In genomic region chr17:28744802-28745051, GRCh38 we compare ENCODE assay signal across 1 cellular context.
TF ChIP-seq lines count a peak whose summit lies in the region.

No MANE protein-coding gene starts in this region.

TF ChIP-seq in HepG2, 621 proteins besides CTCF, POLR2A, EP300 and RAD21 (continues in another document):
- no peak for TF ChIP-seq ZFP62 (CRISPR knock-in tag; IDR thresholded peaks at IDR 0.05)
- TF ChIP-seq ZNF530 (CRISPR knock-in tag; IDR thresholded peaks at IDR 0.05; ENCODE audit: low read depth) = no peak
- TF ChIP-seq SNRNP70 (IDR thresholded peaks at IDR 0.05; ENCODE audit: low read depth, low read length) = no peak
- peak; percentile 56 for TF ChIP-seq RBM39 (IDR thresholded peaks at IDR 0.05; ENCODE audit: low read depth, low read length, poor library complexity, severe bottlenecking)
- no peak for TF ChIP-seq SRSF4 (IDR thresholded peaks at IDR 0.05; ENCODE audit: low read depth, low read length, poor library complexity, severe bottlenecking)
- peak; percentile 14; the same call in 1 of the 2 replicates for TF ChIP-seq PAX8 (CRISPR knock-in tag; IDR thresholded peaks at IDR 0.05; ENCODE audit: borderline replicate concordance)
- no peak for TF ChIP-seq ZNF317 (CRISPR knock-in tag; IDR thresholded peaks at IDR 0.05)
- TF ChIP-seq, protein P1, sequence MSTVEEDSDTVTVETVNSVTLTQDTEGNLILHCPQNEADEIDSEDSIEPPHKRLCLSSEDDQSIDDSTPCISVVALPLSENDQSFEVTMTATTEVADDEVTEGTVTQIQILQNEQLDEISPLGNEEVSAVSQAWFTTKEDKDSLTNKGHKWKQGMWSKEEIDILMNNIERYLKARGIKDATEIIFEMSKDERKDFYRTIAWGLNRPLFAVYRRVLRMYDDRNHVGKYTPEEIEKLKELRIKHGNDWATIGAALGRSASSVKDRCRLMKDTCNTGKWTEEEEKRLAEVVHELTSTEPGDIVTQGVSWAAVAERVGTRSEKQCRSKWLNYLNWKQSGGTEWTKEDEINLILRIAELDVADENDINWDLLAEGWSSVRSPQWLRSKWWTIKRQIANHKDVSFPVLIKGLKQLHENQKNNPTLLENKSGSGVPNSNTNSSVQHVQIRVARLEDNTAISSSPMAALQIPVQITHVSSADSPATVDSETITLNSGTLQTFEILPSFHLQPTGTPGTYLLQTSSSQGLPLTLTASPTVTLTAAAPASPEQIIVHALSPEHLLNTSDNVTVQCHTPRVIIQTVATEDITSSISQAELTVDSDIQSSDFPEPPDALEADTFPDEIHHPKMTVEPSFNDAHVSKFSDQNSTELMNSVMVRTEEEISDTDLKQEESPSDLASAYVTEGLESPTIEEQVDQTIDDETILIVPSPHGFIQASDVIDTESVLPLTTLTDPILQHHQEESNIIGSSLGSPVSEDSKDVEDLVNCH (CRISPR knock-in tag; IDR thresholded peaks at IDR 0.05) = no peak
- TF ChIP-seq ATRX (CRISPR knock-in tag; IDR thresholded peaks at IDR 0.05; ENCODE audit: borderline replicate concordance) = no peak
- TF ChIP-seq MTA3 (CRISPR knock-in tag; IDR thresholded peaks at IDR 0.05) = no peak
- TF ChIP-seq ELK4 (CRISPR knock-in tag; IDR thresholded peaks at IDR 0.05; ENCODE audit: borderline replicate concordance) = no peak
- TF ChIP-seq TAF1 (CRISPR knock-in tag; IDR thresholded peaks at IDR 0.05) = no peak; the same call in 1 of the 2 replicates
- no peak for TF ChIP-seq NFIC (IDR thresholded peaks at IDR 0.05; ENCODE audit: low read length)
- no peak for TF ChIP-seq NFATC3 (CRISPR knock-in tag; IDR thresholded peaks at IDR 0.05)
- no peak for TF ChIP-seq ZNF549 (CRISPR knock-in tag; IDR thresholded peaks at IDR 0.05)
- no peak for TF ChIP-seq RFX3 (CRISPR knock-in tag; IDR thresholded peaks at IDR 0.05)
- no peak for TF ChIP-seq KDM1A (CRISPR knock-in tag; IDR thresholded peaks at IDR 0.05)
- 0 out of 2 replicates have a peak, but pooled peaks have one; percentile 34 for TF ChIP-seq ZNF30 (CRISPR knock-in tag; IDR thresholded peaks at IDR 0.05)
- no peak for TF ChIP-seq ZNF382 (CRISPR knock-in tag; IDR thresholded peaks at IDR 0.05; ENCODE audit: borderline replicate concordance)
- TF ChIP-seq SMAD9 (CRISPR knock-in tag; IDR thresholded peaks at IDR 0.05) = no peak
- TF ChIP-seq CERS6 (CRISPR knock-in tag; IDR thresholded peaks at IDR 0.05) = no peak
- TF ChIP-seq ZSCAN29 (CRISPR knock-in tag; conservative IDR thresholded peaks at IDR 0.05) = peak; percentile 69; the same call in 1 of the 2 replicates
- TF ChIP-seq, protein P2, sequence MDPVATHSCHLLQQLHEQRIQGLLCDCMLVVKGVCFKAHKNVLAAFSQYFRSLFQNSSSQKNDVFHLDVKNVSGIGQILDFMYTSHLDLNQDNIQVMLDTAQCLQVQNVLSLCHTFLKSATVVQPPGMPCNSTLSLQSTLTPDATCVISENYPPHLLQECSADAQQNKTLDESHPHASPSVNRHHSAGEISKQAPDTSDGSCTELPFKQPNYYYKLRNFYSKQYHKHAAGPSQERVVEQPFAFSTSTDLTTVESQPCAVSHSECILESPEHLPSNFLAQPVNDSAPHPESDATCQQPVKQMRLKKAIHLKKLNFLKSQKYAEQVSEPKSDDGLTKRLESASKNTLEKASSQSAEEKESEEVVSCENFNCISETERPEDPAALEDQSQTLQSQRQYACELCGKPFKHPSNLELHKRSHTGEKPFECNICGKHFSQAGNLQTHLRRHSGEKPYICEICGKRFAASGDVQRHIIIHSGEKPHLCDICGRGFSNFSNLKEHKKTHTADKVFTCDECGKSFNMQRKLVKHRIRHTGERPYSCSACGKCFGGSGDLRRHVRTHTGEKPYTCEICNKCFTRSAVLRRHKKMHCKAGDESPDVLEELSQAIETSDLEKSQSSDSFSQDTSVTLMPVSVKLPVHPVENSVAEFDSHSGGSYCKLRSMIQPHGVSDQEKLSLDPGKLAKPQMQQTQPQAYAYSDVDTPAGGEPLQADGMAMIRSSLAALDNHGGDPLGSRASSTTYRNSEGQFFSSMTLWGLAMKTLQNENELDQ (CRISPR knock-in tag; IDR thresholded peaks at IDR 0.05; ENCODE audit: borderline replicate concordance) = no peak
- TF ChIP-seq ZNF83 (CRISPR knock-in tag; IDR thresholded peaks at IDR 0.05; ENCODE audit: borderline replicate concordance) = 0 out of 2 replicates have a peak, but pooled peaks have one; percentile 2
- no peak for TF ChIP-seq ZNF101 (CRISPR knock-in tag; IDR thresholded peaks at IDR 0.05; ENCODE audit: borderline replicate concordance, low read depth)
- TF ChIP-seq, protein P3, sequence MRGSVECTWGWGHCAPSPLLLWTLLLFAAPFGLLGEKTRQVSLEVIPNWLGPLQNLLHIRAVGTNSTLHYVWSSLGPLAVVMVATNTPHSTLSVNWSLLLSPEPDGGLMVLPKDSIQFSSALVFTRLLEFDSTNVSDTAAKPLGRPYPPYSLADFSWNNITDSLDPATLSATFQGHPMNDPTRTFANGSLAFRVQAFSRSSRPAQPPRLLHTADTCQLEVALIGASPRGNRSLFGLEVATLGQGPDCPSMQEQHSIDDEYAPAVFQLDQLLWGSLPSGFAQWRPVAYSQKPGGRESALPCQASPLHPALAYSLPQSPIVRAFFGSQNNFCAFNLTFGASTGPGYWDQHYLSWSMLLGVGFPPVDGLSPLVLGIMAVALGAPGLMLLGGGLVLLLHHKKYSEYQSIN (CRISPR knock-in tag; IDR thresholded peaks at IDR 0.05; ENCODE audit: borderline replicate concordance) = no peak
- TF ChIP-seq, protein P4, sequence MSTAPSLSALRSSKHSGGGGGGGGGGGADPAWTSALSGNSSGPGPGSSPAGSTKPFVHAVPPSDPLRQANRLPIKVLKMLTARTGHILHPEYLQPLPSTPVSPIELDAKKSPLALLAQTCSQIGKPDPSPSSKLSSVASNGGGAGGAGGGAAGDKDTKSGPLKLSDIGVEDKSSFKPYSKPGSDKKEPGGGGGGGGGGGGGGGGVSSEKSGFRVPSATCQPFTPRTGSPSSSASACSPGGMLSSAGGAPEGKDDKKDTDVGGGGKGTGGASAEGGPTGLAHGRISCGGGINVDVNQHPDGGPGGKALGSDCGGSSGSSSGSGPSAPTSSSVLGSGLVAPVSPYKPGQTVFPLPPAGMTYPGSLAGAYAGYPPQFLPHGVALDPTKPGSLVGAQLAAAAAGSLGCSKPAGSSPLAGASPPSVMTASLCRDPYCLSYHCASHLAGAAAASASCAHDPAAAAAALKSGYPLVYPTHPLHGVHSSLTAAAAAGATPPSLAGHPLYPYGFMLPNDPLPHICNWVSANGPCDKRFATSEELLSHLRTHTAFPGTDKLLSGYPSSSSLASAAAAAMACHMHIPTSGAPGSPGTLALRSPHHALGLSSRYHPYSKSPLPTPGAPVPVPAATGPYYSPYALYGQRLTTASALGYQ (CRISPR knock-in tag; IDR thresholded peaks at IDR 0.05) = no peak
- TF ChIP-seq POLR2G (IDR thresholded peaks at IDR 0.05; ENCODE audit: low read depth, low read length) = peak; percentile 80; the same call in 1 of the 2 replicates
- TF ChIP-seq YEATS4 (CRISPR knock-in tag; IDR thresholded peaks at IDR 0.05; ENCODE audit: borderline replicate concordance) = 0 out of 2 replicates have a peak, but pooled peaks have one; percentile 2
- no peak for TF ChIP-seq IKZF1 (IDR thresholded peaks at IDR 0.05)
- TF ChIP-seq CBX5 (CRISPR knock-in tag; IDR thresholded peaks at IDR 0.05; ENCODE audit: borderline replicate concordance) = no peak
- TF ChIP-seq, protein P5, sequence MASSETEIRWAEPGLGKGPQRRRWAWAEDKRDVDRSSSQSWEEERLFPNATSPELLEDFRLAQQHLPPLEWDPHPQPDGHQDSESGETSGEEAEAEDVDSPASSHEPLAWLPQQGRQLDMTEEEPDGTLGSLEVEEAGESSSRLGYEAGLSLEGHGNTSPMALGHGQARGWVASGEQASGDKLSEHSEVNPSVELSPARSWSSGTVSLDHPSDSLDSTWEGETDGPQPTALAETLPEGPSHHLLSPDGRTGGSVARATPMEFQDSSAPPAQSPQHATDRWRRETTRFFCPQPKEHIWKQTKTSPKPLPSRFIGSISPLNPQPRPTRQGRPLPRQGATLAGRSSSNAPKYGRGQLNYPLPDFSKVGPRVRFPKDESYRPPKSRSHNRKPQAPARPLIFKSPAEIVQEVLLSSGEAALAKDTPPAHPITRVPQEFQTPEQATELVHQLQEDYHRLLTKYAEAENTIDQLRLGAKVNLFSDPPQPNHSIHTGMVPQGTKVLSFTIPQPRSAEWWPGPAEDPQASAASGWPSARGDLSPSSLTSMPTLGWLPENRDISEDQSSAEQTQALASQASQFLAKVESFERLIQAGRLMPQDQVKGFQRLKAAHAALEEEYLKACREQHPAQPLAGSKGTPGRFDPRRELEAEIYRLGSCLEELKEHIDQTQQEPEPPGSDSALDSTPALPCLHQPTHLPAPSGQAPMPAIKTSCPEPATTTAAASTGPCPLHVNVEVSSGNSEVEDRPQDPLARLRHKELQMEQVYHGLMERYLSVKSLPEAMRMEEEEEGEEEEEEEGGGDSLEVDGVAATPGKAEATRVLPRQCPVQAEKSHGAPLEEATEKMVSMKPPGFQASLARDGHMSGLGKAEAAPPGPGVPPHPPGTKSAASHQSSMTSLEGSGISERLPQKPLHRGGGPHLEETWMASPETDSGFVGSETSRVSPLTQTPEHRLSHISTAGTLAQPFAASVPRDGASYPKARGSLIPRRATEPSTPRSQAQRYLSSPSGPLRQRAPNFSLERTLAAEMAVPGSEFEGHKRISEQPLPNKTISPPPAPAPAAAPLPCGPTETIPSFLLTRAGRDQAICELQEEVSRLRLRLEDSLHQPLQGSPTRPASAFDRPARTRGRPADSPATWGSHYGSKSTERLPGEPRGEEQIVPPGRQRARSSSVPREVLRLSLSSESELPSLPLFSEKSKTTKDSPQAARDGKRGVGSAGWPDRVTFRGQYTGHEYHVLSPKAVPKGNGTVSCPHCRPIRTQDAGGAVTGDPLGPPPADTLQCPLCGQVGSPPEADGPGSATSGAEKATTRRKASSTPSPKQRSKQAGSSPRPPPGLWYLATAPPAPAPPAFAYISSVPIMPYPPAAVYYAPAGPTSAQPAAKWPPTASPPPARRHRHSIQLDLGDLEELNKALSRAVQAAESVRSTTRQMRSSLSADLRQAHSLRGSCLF (CRISPR knock-in tag; IDR thresholded peaks at IDR 0.05; ENCODE audit: borderline replicate concordance) = no peak
- no peak for TF ChIP-seq CEBPB (IDR thresholded peaks at IDR 0.05; ENCODE audit: borderline replicate concordance, low read depth, low read length)
- 0 out of 2 replicates have a peak, but pooled peaks have one; percentile 5 for TF ChIP-seq ZFP90 (CRISPR knock-in tag; IDR thresholded peaks at IDR 0.05; ENCODE audit: borderline replicate concordance)
- no peak for TF ChIP-seq CENPX (CRISPR knock-in tag; IDR thresholded peaks at IDR 0.05)
- peak; percentile 74; the same call in 1 of the 2 replicates for TF ChIP-seq ZNF234 (CRISPR knock-in tag; conservative IDR thresholded peaks at IDR 0.05)
- TF ChIP-seq POGZ (CRISPR knock-in tag; IDR thresholded peaks at IDR 0.05) = no peak
- 0 out of 2 replicates have a peak, but pooled peaks have one; percentile 20 for TF ChIP-seq ZGPAT (CRISPR knock-in tag; IDR thresholded peaks at IDR 0.05)
- TF ChIP-seq, protein P6, sequence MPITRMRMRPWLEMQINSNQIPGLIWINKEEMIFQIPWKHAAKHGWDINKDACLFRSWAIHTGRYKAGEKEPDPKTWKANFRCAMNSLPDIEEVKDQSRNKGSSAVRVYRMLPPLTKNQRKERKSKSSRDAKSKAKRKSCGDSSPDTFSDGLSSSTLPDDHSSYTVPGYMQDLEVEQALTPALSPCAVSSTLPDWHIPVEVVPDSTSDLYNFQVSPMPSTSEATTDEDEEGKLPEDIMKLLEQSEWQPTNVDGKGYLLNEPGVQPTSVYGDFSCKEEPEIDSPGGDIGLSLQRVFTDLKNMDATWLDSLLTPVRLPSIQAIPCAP (CRISPR knock-in tag; IDR thresholded peaks at IDR 0.05; ENCODE audit: low read depth) = no peak
- peak; percentile 46; the same call in 1 of the 2 replicates for TF ChIP-seq ARNTL (CRISPR knock-in tag; IDR thresholded peaks at IDR 0.05)
- TF ChIP-seq ZSCAN25 (CRISPR knock-in tag; IDR thresholded peaks at IDR 0.05) = no peak
- TF ChIP-seq DMAP1 (CRISPR knock-in tag; IDR thresholded peaks at IDR 0.05) = 0 out of 2 replicates have a peak, but pooled peaks have one; percentile 29
- TF ChIP-seq GLI4 (CRISPR knock-in tag; IDR thresholded peaks at IDR 0.05; ENCODE audit: borderline replicate concordance) = 0 out of 2 replicates have a peak, but pooled peaks have one; percentile 22
- no peak for TF ChIP-seq ZNF788 (CRISPR knock-in tag; IDR thresholded peaks at IDR 0.05; ENCODE audit: borderline replicate concordance)
- no peak for TF ChIP-seq ZNF746 (CRISPR knock-in tag; IDR thresholded peaks at IDR 0.05)
- no peak for TF ChIP-seq MAFK (conservative IDR thresholded peaks at IDR 0.05 in 1 of 2, IDR thresholded peaks at IDR 0.05 in 1 of 2; ENCODE audit: low read length in 2 of 2)
- TF ChIP-seq ZNF850 (CRISPR knock-in tag; conservative IDR thresholded peaks at IDR 0.05) = no peak
- TF ChIP-seq SRF (IDR thresholded peaks at IDR 0.05; ENCODE audit: low read depth, low read length) = no peak
- no peak for TF ChIP-seq NFYC (CRISPR knock-in tag; IDR thresholded peaks at IDR 0.05)
- no peak for TF ChIP-seq SOX5 (CRISPR knock-in tag; IDR thresholded peaks at IDR 0.05; ENCODE audit: borderline replicate concordance)
